8 cellular contexts compared by ENCODE assay signal in genomic region chr13:113296842-113297369, GRCh38. TPM values are rescaled to one million over a fixed set of nuclear protein-coding genes. Genes with fewer than 3 reads are reported as not detected.
DNase-seq lines count a peak whose midpoint lies in the region; ATAC-seq and TF ChIP-seq lines count a peak whose summit lies in the region.

LAMP1 (plus strand) TSS chr13:113297239; CDS start chr13:113297435, 196 bp downstream.

- intact Hi-C loops in naive thymus-derived CD4-positive, alpha-beta T cell (cut with micrococcal nuclease) = loop anchor here (1.0 to 10.0 kb wide), 9 partner anchors 22 to 602 kb away; partner anchors contain the start of genes DCUN1D2 (in 2 of the 2), ATP11A (in 1 of the 2), MCF2L (in 1 of the 2) and PCID2 (in 1 of the 2)

- TF ChIP-seq CTCF in RWPE1 (conservative IDR thresholded peaks at IDR 0.05; ENCODE audit: low read depth) = no peak
- no peak for TF ChIP-seq CTCF in fibroblast of lung (conservative IDR thresholded peaks at IDR 0.05 in 1 of 2, IDR thresholded peaks at IDR 0.05 in 1 of 2; ENCODE audit: low read depth in 1 of 2, low read length in 2 of 2)

- no peaks in the 10 kb centered on the region for H3K27me3 ChIP-seq in fibroblast of lung (ENCODE audit: control insufficient read depth, insufficient read depth, low read length)
- no peaks in the 10 kb centered on the region for H3K27me3 ChIP-seq in naive thymus-derived CD4-positive, alpha-beta T cell (ENCODE audit: control insufficient read depth in 2 of 2, insufficient read depth in 2 of 2, low read length in 2 of 2)

- no peaks in the 10 kb centered on the region for H3K36me3 ChIP-seq in fibroblast of lung (ENCODE audit: control insufficient read depth, insufficient read depth, low read length)
- H3K36me3 ChIP-seq in naive thymus-derived CD4-positive, alpha-beta T cell (ENCODE audit: control insufficient read depth in 2 of 3, insufficient read depth in 3 of 3, low read length in 3 of 3) = no peaks in the 10 kb centered on the region

- H3K27ac ChIP-seq in RWPE1 = peak within 1 kb of the TSS; percentile 82
- peak within 1 kb of the TSS; percentile 87 for H3K27ac ChIP-seq in fibroblast of lung (ENCODE audit: insufficient read depth, low read length)
- H3K27ac ChIP-seq in naive thymus-derived CD4-positive, alpha-beta T cell (ENCODE audit: low read depth, low read length) = peak within 1 kb of the TSS; percentile 90

- no peaks in the 10 kb centered on the region for H3K27me3 Mint-ChIP-seq in activated T-helper 17 cell treated with anti-CD3 and anti-CD28 coated beads, Interleukin-2, amount 50 U/mL, for 72 hours
- peaks cover 8 to 37% (median 13%) of the 10 kb centered on the region in 5 donors for H3K27me3 Mint-ChIP-seq in naive thymus-derived CD4-positive, alpha-beta T cell
- H3K27me3 Mint-ChIP-seq in stimulated activated memory B cell treated with anti-CD40 and anti-IgM and Interleukin-4, amounts not matched to agents 10 μg/mL and 1 μg/mL and 100 μg/mL, for 72 hours = peaks cover 24% of the 10 kb centered on the region

- H3K4me3 Mint-ChIP-seq in activated T-helper 17 cell treated with anti-CD3 and anti-CD28 coated beads, Interleukin-2, amount 50 U/mL, for 72 hours = peak within 1 kb of the TSS; percentile 98
- peak within 1 kb of the TSS; percentile 88 to 99 (median 98) for H3K4me3 Mint-ChIP-seq in naive thymus-derived CD4-positive, alpha-beta T cell
- H3K4me3 Mint-ChIP-seq in stimulated activated memory B cell treated with anti-CD40 and anti-IgM and Interleukin-4, amounts not matched to agents 10 μg/mL and 1 μg/mL and 100 μg/mL, for 72 hours = peak within 1 kb of the TSS; percentile 93

- H3K4me1 Mint-ChIP-seq in activated T-helper 17 cell treated with anti-CD3 and anti-CD28 coated beads, Interleukin-2, amount 50 U/mL, for 72 hours = peaks cover 27% of the 10 kb centered on the region
- peaks cover 28 to 45% (median 39%) of the 10 kb centered on the region in 7 donors for H3K4me1 Mint-ChIP-seq in naive thymus-derived CD4-positive, alpha-beta T cell
- H3K4me1 Mint-ChIP-seq in stimulated activated memory B cell treated with anti-CD40 and anti-IgM and Interleukin-4, amounts not matched to agents 10 μg/mL and 1 μg/mL and 100 μg/mL, for 72 hours = peaks cover 44% of the 10 kb centered on the region

- peaks cover 44% of the 10 kb centered on the region for H3K79me2 ChIP-seq in fibroblast of lung (ENCODE audit: control insufficient read depth, insufficient read depth, low read length)

- H2AFZ ChIP-seq in fibroblast of lung (ENCODE audit: low read length) = peak within 1 kb of the TSS; percentile 95

- CTCF ChIA-PET in RWPE1 (lab: Yijun Ruan, JAX) = interaction anchor here (0.8 kb wide), 1 partner anchor 35 kb away, joined by 3 read pairs; no protein-coding TSS in a partner anchor
- CTCF ChIA-PET in naive thymus-derived CD4-positive, alpha-beta T cell (lab: Charles Lee) = interaction anchor here (0.6 kb wide), 1 partner anchor 88 kb away, joined by 3 read pairs; no protein-coding TSS in a partner anchor

- peak within 1 kb of the TSS; percentile 100 for H3K27ac Mint-ChIP-seq in activated T-helper 17 cell treated with anti-CD3 and anti-CD28 coated beads, Interleukin-2, amount 50 U/mL, for 72 hours
- peak within 1 kb of the TSS; percentile 98 to 100 (median 100) for H3K27ac Mint-ChIP-seq in naive thymus-derived CD4-positive, alpha-beta T cell
- H3K27ac Mint-ChIP-seq in stimulated activated memory B cell treated with anti-CD40 and anti-IgM and Interleukin-4, amounts not matched to agents 10 μg/mL and 1 μg/mL and 100 μg/mL, for 72 hours = peak within 1 kb of the TSS; percentile 81

- H3K9me3 ChIP-seq in fibroblast of lung (ENCODE audit: control insufficient read depth, insufficient read depth, low read depth, low read length) = no peaks in the 10 kb centered on the region
- no peaks in the 10 kb centered on the region for H3K9me3 ChIP-seq in naive thymus-derived CD4-positive, alpha-beta T cell (ENCODE audit: control insufficient read depth in 2 of 3, low read length in 3 of 3)

- H3K9ac ChIP-seq in fibroblast of lung (ENCODE audit: insufficient read depth, low read length) = peak within 1 kb of the TSS; percentile 89

- POLR2A ChIA-PET in RWPE1 (lab: Yijun Ruan, JAX; ENCODE audit: low non-redundant PET) = interaction anchor here (0.6 kb wide), 2 partner anchors 34 to 59 kb away, joined by 3 to 15 read pairs; no protein-coding TSS in a partner anchor
- POLR2A ChIA-PET in naive thymus-derived CD4-positive, alpha-beta T cell (lab: Charles Lee) = interaction anchor here (1.0 to 2.9 kb wide), 5 partner anchors 16 to 98 kb away, joined by 3 to 16 read pairs (median 4); partner anchors contain the start of genes CUL4A and PCID2

- no peaks in the 10 kb centered on the region for H3K4me1 ChIP-seq in fibroblast of lung (ENCODE audit: control insufficient read depth, extremely low read depth, insufficient read depth, low read length)
- H3K4me1 ChIP-seq in naive thymus-derived CD4-positive, alpha-beta T cell (ENCODE audit: control insufficient read depth in 2 of 2, insufficient read depth in 2 of 2, low read length in 2 of 2) = peaks cover 14 to 19% of the 10 kb centered on the region in 2 donors

- H3K9me3 Mint-ChIP-seq in activated T-helper 17 cell treated with anti-CD3 and anti-CD28 coated beads, Interleukin-2, amount 50 U/mL, for 72 hours = no peaks in the 10 kb centered on the region
- peaks cover 0 to 19% (median 3%) of the 10 kb centered on the region in 11 donors for H3K9me3 Mint-ChIP-seq in naive thymus-derived CD4-positive, alpha-beta T cell
- no peaks in the 10 kb centered on the region for H3K9me3 Mint-ChIP-seq in stimulated activated memory B cell treated with anti-CD40 and anti-IgM and Interleukin-4, amounts not matched to agents 10 μg/mL and 1 μg/mL and 100 μg/mL, for 72 hours

- H3K36me3 Mint-ChIP-seq in activated T-helper 17 cell treated with anti-CD3 and anti-CD28 coated beads, Interleukin-2, amount 50 U/mL, for 72 hours (ENCODE audit: low read depth) = peaks cover 21% of the 10 kb centered on the region
- H3K36me3 Mint-ChIP-seq in naive thymus-derived CD4-positive, alpha-beta T cell = peaks cover 0 to 5% (median 4%) of the 10 kb centered on the region in 5 donors
- H3K36me3 Mint-ChIP-seq in stimulated activated memory B cell treated with anti-CD40 and anti-IgM and Interleukin-4, amounts not matched to agents 10 μg/mL and 1 μg/mL and 100 μg/mL, for 72 hours = peaks cover 4% of the 10 kb centered on the region

- H4K20me1 ChIP-seq in fibroblast of lung (ENCODE audit: control insufficient read depth, extremely low read depth, insufficient read depth, low read length) = no peaks in the 10 kb centered on the region

- H3K4me3 ChIP-seq in fibroblast of lung (replicated peaks in 1 of 4; ENCODE audit: control extremely low read depth in 1 of 4, insufficient read depth in 1 of 4, low read depth in 3 of 4, low read length in 4 of 4) = peak within 1 kb of the TSS; percentile 95 to 98 (median 96)
- peak within 1 kb of the TSS; percentile 96 for H3K4me3 ChIP-seq in naive thymus-derived CD4-positive, alpha-beta T cell (ENCODE audit: low read length)

- peak within 1 kb of the TSS; percentile 93 for H3K4me2 ChIP-seq in fibroblast of lung (ENCODE audit: extremely low read depth, insufficient read depth, low read length)

- ATAC-seq in activated T-helper 17 cell treated with anti-CD3 and anti-CD28 coated beads, Interleukin-2, amount 50 U/mL, for 72 hours (replicated peaks) = peak; percentile 86
- peak; percentile 92 for ATAC-seq in naive thymus-derived CD4-positive, alpha-beta T cell
- peak; percentile 85 for ATAC-seq in stimulated activated memory B cell treated with anti-CD40 and anti-IgM and Interleukin-4, amounts not matched to agents 10 μg/mL and 1 μg/mL and 100 μg/mL, for 72 hours

- DNase-seq in EH (ENCODE audit: low read depth) (peak; percentile 96), H4 (ENCODE audit: low spot score) (peak; percentile 91), LoVo (ENCODE audit: low spot score) (peak; percentile 94), RWPE1 (ENCODE audit: low spot score) (peak; percentile 97), fibroblast of lung (ENCODE audit: low read depth in 2 of 2) (peak; percentile 96 to 98)
- DNase-seq in naive thymus-derived CD4-positive, alpha-beta T cell = peak; percentile 97 to 100 (median 99)

RNA-seq across cellular contexts. Expression of gene LAMP1, which starts in this region (rescaled TPM):
- 77.3 and 82.2 TPM in 2 replicates for total RNA-seq in H4 (2014; rRNA removed; shearing (Covaris generic))
- 10 to 100 TPM; 46.1 to 95.1 TPM for total RNA-seq in activated T-helper 17 cell treated with anti-CD3 and anti-CD28 coated beads, Interleukin-2, amount 50 U/mL, for 72 hours
- 225 and 230 TPM in 2 replicates for total RNA-seq in fibroblast of lung
- polyA plus RNA-seq in fibroblast of lung = 204 and 219 TPM in 2 replicates
- polyA plus RNA-seq in fibroblast of lung (2012) = 330 and 336 TPM in 2 replicates
- polyA minus RNA-seq in fibroblast of lung (ENCODE audit: low replicate concordance) = 97.5 and 104 TPM in 2 replicates
- total RNA-seq in naive thymus-derived CD4-positive, alpha-beta T cell = 100 to 1,000 TPM in 2 of 5 experiments, 10 to 100 TPM in 3; 77.3 to 113 (median 98.8) TPM
- polyA plus RNA-seq in naive thymus-derived CD4-positive, alpha-beta T cell = 10 to 100 TPM; 21.6 to 24.9 TPM

Comparison
In these comparisons a context has a peak if more than half of its experiments do, and no peak if none do; other contexts are left out.
1. Peak in every context shown above with its lines: DNase-seq, ATAC-seq, H3K4me3 ChIP-seq and H3K27ac ChIP-seq.